ENCODE assay signal across 8 cellular contexts in the genomic region with DNA sequence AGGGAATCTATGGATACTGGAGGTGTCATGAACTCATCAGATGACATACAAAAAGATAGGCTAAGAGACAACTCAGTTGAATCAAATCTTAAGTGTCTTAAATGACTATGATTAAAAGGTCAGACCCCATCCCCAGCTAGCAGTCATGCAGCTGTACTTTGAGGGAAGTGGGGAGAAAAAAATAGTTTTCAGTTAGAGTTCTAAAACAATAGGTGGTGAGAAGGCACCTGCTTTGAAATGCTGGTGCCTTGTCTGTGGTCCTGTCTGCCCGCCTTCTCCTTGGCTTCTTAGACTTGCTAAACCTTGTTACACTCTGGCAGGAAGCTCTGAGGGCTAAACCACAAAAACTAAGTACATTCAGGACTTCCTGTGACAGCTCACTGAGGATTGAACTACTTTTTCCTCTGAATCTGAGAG.
DNase-seq lines count a peak whose midpoint lies in the region; ATAC-seq lines count a peak whose summit lies in the region.

No MANE protein-coding gene starts in this region.

- DNase-seq in AML-193 (lab: John Stamatoyannopoulos, UW) (peak; percentile 53 to 80), iris pigment epithelial cell (ENCODE audit: low read depth) (peak; percentile 20), GOT3 (lab: John Stamatoyannopoulos, UW) (no peak), putamen (ENCODE audit: low spot score) (no peak), SW480 (ENCODE audit: low spot score) (no peak)
- peak; percentile 72 to 78 for DNase-seq in activated CD4-positive, alpha-beta T cell treated with anti-CD3 and anti-CD28 coated beads for 4 hours

- ATAC-seq in GM19395 (IDR thresholded peaks at IDR 0.05; ENCODE audit: unreplicated experiment) (peak; percentile 90), HG03460 (IDR thresholded peaks at IDR 0.05; ENCODE audit: unreplicated experiment) (peak; percentile 88)

Comparison
In these comparisons a context has a peak if more than half of its experiments do, and no peak if none do; other contexts are left out.
1. DNase-seq: peak in AML-193 (2 of 2), activated CD4-positive, alpha-beta T cell treated with anti-CD3 and anti-CD28 coated beads for 4 hours (2 of 2) and iris pigment epithelial cell (single experiment); none in GOT3 (single experiment), putamen (single experiment) and SW480 (single experiment).